In the genomic region with DNA sequence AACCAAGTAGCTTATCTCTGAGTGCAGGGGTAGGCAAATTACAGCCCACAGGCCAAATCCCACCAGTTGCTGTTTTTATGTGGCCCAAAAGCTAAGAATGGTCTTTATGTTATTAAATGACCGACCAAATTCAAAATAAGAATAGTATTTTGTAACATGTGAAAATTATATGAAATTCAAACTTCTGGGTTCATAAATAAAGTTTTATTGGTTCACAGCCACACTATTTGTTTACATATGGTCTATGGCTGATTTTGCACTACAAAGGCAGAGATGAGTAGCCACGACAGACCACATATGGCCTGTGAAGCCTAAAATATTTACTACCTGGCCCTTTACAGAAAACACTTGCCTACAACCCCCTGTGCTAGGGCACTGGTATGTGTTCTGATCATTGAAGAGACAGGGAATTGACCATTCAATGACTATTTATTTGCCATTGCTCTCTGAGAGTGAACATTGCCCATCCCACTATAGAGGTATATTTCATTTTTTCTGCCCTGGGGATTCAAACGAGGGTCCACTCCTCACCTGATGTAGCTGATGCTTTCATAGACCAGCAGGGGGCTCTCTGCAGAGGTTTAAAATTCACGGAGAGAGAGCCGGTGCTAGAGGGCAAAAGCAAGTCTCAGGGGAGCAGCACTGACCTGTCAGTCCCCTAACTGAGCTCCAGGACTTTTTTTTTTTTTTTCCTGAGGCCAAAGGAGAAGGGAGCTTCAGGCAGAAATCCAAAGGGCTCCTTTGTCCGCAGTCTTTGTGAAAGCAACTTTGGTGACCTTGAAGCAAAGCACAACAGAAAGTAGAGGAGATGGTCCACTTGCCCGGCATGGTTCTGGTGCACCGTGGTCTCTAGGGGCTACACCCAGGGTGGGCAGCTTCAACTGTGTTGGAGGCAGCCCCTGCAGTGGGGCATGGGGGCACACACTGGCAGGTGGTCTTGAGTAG, we compare ENCODE assay signal across 8 cellular contexts. TPM values are rescaled to one million over a fixed set of nuclear protein-coding genes. Genes with fewer than 3 reads are reported as not detected.
DNase-seq lines count a peak whose midpoint lies in the region; ATAC-seq and TF ChIP-seq lines count a peak whose summit lies in the region.

No MANE protein-coding gene starts in this region.

- no peaks in the 10 kb centered on the region for H3K36me3 Mint-ChIP-seq in naive thymus-derived CD4-positive, alpha-beta T cell

- ATAC-seq in naive thymus-derived CD4-positive, alpha-beta T cell, result peak; percentile 78
- no peak for ATAC-seq in GM18873 (IDR thresholded peaks at IDR 0.05; ENCODE audit: low FRiP score, unreplicated experiment)

- H3K27ac ChIP-seq in A673 (ENCODE audit: low read depth, low read length, poor library complexity, severe bottlenecking), result no peak overlapping the region
- no peak overlapping the region for H3K27ac ChIP-seq in effector memory CD4-positive, alpha-beta T cell (ENCODE audit: insufficient read depth, low read length, poor library complexity, severe bottlenecking)
- no peak overlapping the region for H3K27ac ChIP-seq in naive thymus-derived CD4-positive, alpha-beta T cell (ENCODE audit: low read depth, low read length)

- intact Hi-C loops in A673 (cut with micrococcal nuclease; ENCODE audit: unreplicated experiment), result loop anchor here (1.0 kb wide), 1 partner anchor 79 kb away; no protein-coding TSS in a partner anchor
- intact Hi-C loops in naive thymus-derived CD4-positive, alpha-beta T cell (cut with micrococcal nuclease), result loop anchor here (1.0 kb wide), 1 partner anchor 79 kb away; no protein-coding TSS in a partner anchor

- no peaks in the 10 kb centered on the region for H3K36me3 ChIP-seq in A673 (ENCODE audit: insufficient read depth, low read length, poor library complexity, severe bottlenecking)
- H3K36me3 ChIP-seq in effector memory CD4-positive, alpha-beta T cell (ENCODE audit: control insufficient read depth, insufficient read depth, low read length), result no peaks in the 10 kb centered on the region
- H3K36me3 ChIP-seq in naive thymus-derived CD4-positive, alpha-beta T cell (ENCODE audit: control insufficient read depth in 2 of 3, insufficient read depth in 3 of 3, low read length in 3 of 3), result no peaks in the 10 kb centered on the region

- TF ChIP-seq CTCF in A673 (conservative IDR thresholded peaks at IDR 0.05; ENCODE audit: low read depth, low read length), result peak; percentile 83
- TF ChIP-seq CTCF in GM10266 (IDR thresholded peaks at IDR 0.05; ENCODE audit: control insufficient read depth, insufficient read depth, low read depth, missing control alignments), result peak; percentile 66
- TF ChIP-seq CTCF in WI38 (IDR thresholded peaks at IDR 0.05; ENCODE audit: low read depth, low read length), result peak; percentile 80

- POLR2A ChIA-PET in A673 (lab: Charles Lee; ENCODE audit: low non-redundant PET), result no interaction called here
- POLR2A ChIA-PET in naive thymus-derived CD4-positive, alpha-beta T cell (lab: Charles Lee), result interaction anchor here (1.0 to 2.4 kb wide), 4 partner anchors 15 to 79 kb away, joined by 3 to 7 read pairs (median 3); no protein-coding TSS in a partner anchor

- DNase-seq in A673 (ENCODE audit: low spot score), result peak; percentile 63
- DNase-seq in GM10266 (ENCODE audit: extremely low spot score), result peak; percentile 66
- DNase-seq in NCI-H2029 treated with DMSO at 0.1 percent for 48 hours (lab: John Stamatoyannopoulos, UW), result peak; percentile 68
- DNase-seq in effector memory CD4-positive, alpha-beta T cell, result peak in 2 of 3 donors; percentile 6 to 32
- peak in 7 of 9 donors; percentile 10 to 64 (median 47) for DNase-seq in naive thymus-derived CD4-positive, alpha-beta T cell
- DNase-seq in cerebellar nuclear complex (lab: John Stamatoyannopoulos, UW), result no peak

- no peaks in the 10 kb centered on the region for H3K9me3 ChIP-seq in A673 (ENCODE audit: low read depth, low read length, poor library complexity, severe bottlenecking)
- H3K9me3 ChIP-seq in effector memory CD4-positive, alpha-beta T cell (ENCODE audit: control insufficient read depth, low read length), result no peaks in the 10 kb centered on the region
- H3K9me3 ChIP-seq in naive thymus-derived CD4-positive, alpha-beta T cell (ENCODE audit: control insufficient read depth in 2 of 3, low read length in 3 of 3), result no peaks in the 10 kb centered on the region

- H3K4me3 ChIP-seq in A673 (ENCODE audit: low read depth, low read length, poor library complexity, severe bottlenecking) (no peak overlapping the region), WI38 (ENCODE audit: low read depth, low read length) (no peak overlapping the region)
- no peak overlapping the region for H3K4me3 ChIP-seq in effector memory CD4-positive, alpha-beta T cell (ENCODE audit: insufficient read depth, low read depth, low read length, poor library complexity, severe bottlenecking)
- H3K4me3 ChIP-seq in naive thymus-derived CD4-positive, alpha-beta T cell (ENCODE audit: low read length), result no peak overlapping the region

- no TSS peak for BruUV-seq in A673 (replicated peaks; lab: Mats Ljungman, UMichigan)

- no peaks in the 10 kb centered on the region for H3K4me1 ChIP-seq in A673 (ENCODE audit: insufficient read depth, low read length, poor library complexity, severe bottlenecking)
- H3K4me1 ChIP-seq in effector memory CD4-positive, alpha-beta T cell (ENCODE audit: control insufficient read depth, insufficient read depth, low read length, poor library complexity, severe bottlenecking), result no peaks in the 10 kb centered on the region
- H3K4me1 ChIP-seq in naive thymus-derived CD4-positive, alpha-beta T cell (ENCODE audit: control insufficient read depth in 2 of 2, insufficient read depth in 2 of 2, low read length in 2 of 2), result no peaks in the 10 kb centered on the region

- H3K4me1 Mint-ChIP-seq in naive thymus-derived CD4-positive, alpha-beta T cell, result peaks cover 0 to 5% (median 0%) of the 10 kb centered on the region in 7 donors

- H3K9me3 Mint-ChIP-seq in naive thymus-derived CD4-positive, alpha-beta T cell, result no peaks in the 10 kb centered on the region

- H3K4me3 Mint-ChIP-seq in naive thymus-derived CD4-positive, alpha-beta T cell, result no peak overlapping the region

- CTCF ChIA-PET in A673 (lab: Charles Lee), result interaction anchor here (0.6 to 1.5 kb wide), 4 partner anchors 37 to 132 kb away, joined by 3 to 5 read pairs (median 4); a partner anchor contains a TSS
- CTCF ChIA-PET in naive thymus-derived CD4-positive, alpha-beta T cell (lab: Charles Lee), result interaction anchor here (0.5 to 4.7 kb wide), 20 partner anchors 19 to 416 kb away, joined by 3 to 60 read pairs (median 4); partner anchors contain the start of gene SNIP1

- H3K27me3 Mint-ChIP-seq in naive thymus-derived CD4-positive, alpha-beta T cell, result peaks cover 0 to 32% (median 0%) of the 10 kb centered on the region in 5 donors

- peaks cover 26% of the 10 kb centered on the region for H3K27me3 ChIP-seq in A673 (replicated peaks; ENCODE audit: insufficient read depth, low read depth, low read length, poor library complexity)
- peaks cover 4% of the 10 kb centered on the region for H3K27me3 ChIP-seq in effector memory CD4-positive, alpha-beta T cell (replicated peaks; ENCODE audit: control insufficient read depth, insufficient read depth, low read length, poor library complexity, severe bottlenecking)
- H3K27me3 ChIP-seq in naive thymus-derived CD4-positive, alpha-beta T cell (ENCODE audit: control insufficient read depth in 2 of 2, insufficient read depth in 2 of 2, low read length in 2 of 2), result no peaks in the 10 kb centered on the region

- no peak overlapping the region for H3K27ac Mint-ChIP-seq in naive thymus-derived CD4-positive, alpha-beta T cell

RNA-seq across cellular contexts. Expression of gene GNL2, which starts 7.3 kb away (rescaled TPM):
- 101 and 121 TPM in 2 replicates for total RNA-seq in A673 (2021)
- 10 to 100 TPM; 33.3 to 60.9 (median 56.0) TPM for total RNA-seq in naive thymus-derived CD4-positive, alpha-beta T cell
- 10 to 100 TPM; 41.7 to 66.7 TPM for polyA plus RNA-seq in naive thymus-derived CD4-positive, alpha-beta T cell

RNA-seq across cellular contexts. Expression of gene RSPO1, which starts 31.7 kb away (rescaled TPM):
- not detected in 2 replicates for total RNA-seq in A673 (2021)
- not detected for total RNA-seq in naive thymus-derived CD4-positive, alpha-beta T cell
- polyA plus RNA-seq in naive thymus-derived CD4-positive, alpha-beta T cell, result not detected

RNA-seq across cellular contexts. Expression of gene DNALI1, which starts 46.3 kb away (rescaled TPM):
- 6.3 and 11.8 TPM in 2 replicates for total RNA-seq in A673 (2021)
- total RNA-seq in naive thymus-derived CD4-positive, alpha-beta T cell, result under 1 TPM in 3 of 5 experiments, not detected in 2; 0.11 to 0.50 (median 0.24) TPM
- not detected for polyA plus RNA-seq in naive thymus-derived CD4-positive, alpha-beta T cell

RNA-seq across cellular contexts. Expression of gene SNIP1, which starts 48.9 kb away (rescaled TPM):
- total RNA-seq in A673 (2021), result 18.1 and 18.3 TPM in 2 replicates
- 10 to 100 TPM; 27.8 to 53.6 (median 36.7) TPM for total RNA-seq in naive thymus-derived CD4-positive, alpha-beta T cell
- 1 to 10 TPM; 5.2 to 5.5 TPM for polyA plus RNA-seq in naive thymus-derived CD4-positive, alpha-beta T cell

Comparison
In these comparisons a context has a peak if more than half of its experiments do, and no peak if none do; other contexts are left out.
1. DNase-seq: peak in A673 (single experiment), GM10266 (single experiment), NCI-H2029 treated with DMSO at 0.1 percent for 48 hours (single experiment), effector memory CD4-positive, alpha-beta T cell (2 of 3) and naive thymus-derived CD4-positive, alpha-beta T cell (7 of 9); none in cerebellar nuclear complex (0 of 2).
2. Peak in every context shown above with its lines, with median percentiles within 50 percentile points of each other: CTCF ChIP-seq.